1 cellular context compared by ENCODE assay signal in genomic region chr18:37450434-37451133, GRCh38.
TF ChIP-seq lines count a peak whose summit lies in the region.

No MANE protein-coding gene starts in this region.

TF ChIP-seq in SK-N-SH, 30 proteins besides CTCF, POLR2A, EP300 and RAD21 (continued from another document):
- no peak for TF ChIP-seq ZBTB33 (IDR thresholded peaks at IDR 0.05; ENCODE audit: borderline replicate concordance, low read depth)
- TF ChIP-seq RXRA (IDR thresholded peaks at IDR 0.05; ENCODE audit: borderline replicate concordance, low read depth), result no peak
- no peak for TF ChIP-seq TCF12 (IDR thresholded peaks at IDR 0.05)
- no peak for TF ChIP-seq YY1 (IDR thresholded peaks at IDR 0.05; ENCODE audit: low read depth)
- no peak for TF ChIP-seq REST (IDR thresholded peaks at IDR 0.05; ENCODE audit: low read depth, low read length)
- TF ChIP-seq GABPA (IDR thresholded peaks at IDR 0.05; ENCODE audit: low read depth), result no peak
- TF ChIP-seq RCOR1 (IDR thresholded peaks at IDR 0.05; ENCODE audit: low read length), result peak; percentile 61; the same call in 1 of the 2 replicates
- no peak for TF ChIP-seq ELF1 (IDR thresholded peaks at IDR 0.05)
- peak; percentile 68 for TF ChIP-seq GATA2 (CRISPR knock-in tag; IDR thresholded peaks at IDR 0.05)
- TF ChIP-seq MXI1 (IDR thresholded peaks at IDR 0.05; ENCODE audit: low read depth, low read length), result peak; percentile 54; the same call in 1 of the 2 replicates
- TF ChIP-seq IRF3 (IDR thresholded peaks at IDR 0.05; ENCODE audit: low read depth, low read length), result no peak
- TF ChIP-seq TAF1 (IDR thresholded peaks at IDR 0.05; ENCODE audit: borderline replicate concordance, low read depth, low read length), result no peak
- peak; percentile 61; the same call in 1 of the 2 replicates for TF ChIP-seq FOXJ3 (CRISPR knock-in tag; IDR thresholded peaks at IDR 0.05)
- no peak for TF ChIP-seq FOSL2 (IDR thresholded peaks at IDR 0.05; ENCODE audit: borderline replicate concordance, low read depth)
